Comparison of ENCODE assay signal across 11 cellular contexts in genomic region chr21:46054447-46054846, GRCh38. TPM values are rescaled to one million over a fixed set of nuclear protein-coding genes. Genes with fewer than 3 reads are reported as not detected.
DNase-seq lines count a peak whose midpoint lies in the region; ATAC-seq and TF ChIP-seq lines count a peak whose summit lies in the region.
"Had no signal": no experiment of that assay in that cellular context is flagged by ENCODE, and none has a peak within 500 bp of the region (broad histone marks: within the 10 kb centered on the region; RNA-seq: fewer than 3 reads in every experiment).

No MANE protein-coding gene starts in this region.

- TF ChIP-seq CTCF in esophagus squamous epithelium (IDR thresholded peaks at IDR 0.05), result no peak
- TF ChIP-seq CTCF in lower leg skin (IDR thresholded peaks at IDR 0.05), result no peak
- no peak for TF ChIP-seq CTCF in tibial artery (IDR thresholded peaks at IDR 0.05)

- WGBS in esophagus squamous epithelium, 2 donors, result 30 to 38% methylated on average over 8 to 11 of the region's 11 CpGs
- WGBS in lower leg skin, 2 donors, result 29 to 60% methylated on average over 11 of the region's 11 CpGs

- H3K27ac ChIP-seq in esophagus squamous epithelium, result peak overlapping the region; percentile 46 to 96 (median 86)
- H3K27ac ChIP-seq in tibial artery, result peak overlapping the region; percentile 90 to 97
- H3K27ac ChIP-seq: left lung had no signal

- peak; percentile 99 for DNase-seq in MG63
- no peak for DNase-seq in esophagus squamous epithelium (lab: John Stamatoyannopoulos, UW)
- peak; percentile 15 to 86 for DNase-seq in lower leg skin (ENCODE audit: low spot score in 2 of 2)
- DNase-seq in tibial artery, result no peak
- no peak for DNase-seq in GOT3 (lab: John Stamatoyannopoulos, UW)
- no peak for DNase-seq in NOMO-1 treated with DMSO at 0.1 percent for 48 hours (lab: John Stamatoyannopoulos, UW; ENCODE audit: unreplicated experiment)
- DNase-seq: activated CD4-positive, alpha-beta T cell treated with anti-CD3 and anti-CD28 coated beads, Interleukin-2, amount 10 ng/mL, durations not matched to agents 24 days and 14 days; activated naive CD8-positive, alpha-beta T cell treated with anti-CD3 and anti-CD28 coated beads, Interleukin-2, amount 10 ng/mL, durations not matched to agents 7 days and 5 days; SHP77 treated with DMSO at 0.1 percent for 48 hours had no signal

- H3K9me3 ChIP-seq in MG63 (no peaks in the 10 kb centered on the region), esophagus squamous epithelium (no peaks in the 10 kb centered on the region), tibial artery (no peaks in the 10 kb centered on the region)
- H3K9me3 ChIP-seq: left lung had no signal

- intact Hi-C loops in esophagus squamous epithelium (cut with DNase I), result no loop called here
- intact Hi-C loops in lower leg skin (cut with DNase I; ENCODE audit: low total_unique reads), result no loop called here
- intact Hi-C loops in tibial artery (cut with DNase I; ENCODE audit: low total_unique reads), result loop anchor here (2.0 kb wide), 1 partner anchor 72 kb away; no protein-coding TSS in a partner anchor

- no peak for ATAC-seq in GM18858 (IDR thresholded peaks at IDR 0.05; ENCODE audit: unreplicated experiment)
- ATAC-seq: left lung had no signal

- no peak for TF ChIP-seq POLR2A in esophagus squamous epithelium (IDR thresholded peaks at IDR 0.05)
- no peak for TF ChIP-seq POLR2A in lower leg skin (IDR thresholded peaks at IDR 0.05)

- no peaks in the 10 kb centered on the region for H3K27me3 ChIP-seq in MG63
- peaks cover 0 to 40% (median 0%) of the 10 kb centered on the region in 4 donors for H3K27me3 ChIP-seq in esophagus squamous epithelium
- no peaks in the 10 kb centered on the region for H3K27me3 ChIP-seq in tibial artery

- peaks cover 9 to 64% (median 37%) of the 10 kb centered on the region in 3 donors for H3K4me1 ChIP-seq in esophagus squamous epithelium
- H3K4me1 ChIP-seq in tibial artery, result peaks cover 12 to 50% (median 45%) of the 10 kb centered on the region in 4 donors

- no peaks in the 10 kb centered on the region for H3K36me3 ChIP-seq in MG63
- H3K36me3 ChIP-seq in esophagus squamous epithelium, result no peaks in the 10 kb centered on the region
- no peaks in the 10 kb centered on the region for H3K36me3 ChIP-seq in tibial artery
- H3K36me3 ChIP-seq: left lung had no signal

- no peak overlapping the region for H3K4me3 ChIP-seq in MG63
- no peak overlapping the region for H3K4me3 ChIP-seq in esophagus squamous epithelium
- H3K4me3 ChIP-seq in lower leg skin (ENCODE audit: low read depth, poor library complexity, severe bottlenecking), result no peak overlapping the region
- H3K4me3 ChIP-seq in tibial artery, result no peak overlapping the region
- H3K4me3 ChIP-seq: left lung had no signal

RNA-seq across cellular contexts. Expression of gene COL6A2, which starts 43.5 kb away (rescaled TPM):
- total RNA-seq in MG63 (2014; rRNA removed; shearing (Covaris generic); ENCODE audit: low replicate concordance), result 949 and 1,198 TPM in 2 replicates
- total RNA-seq in esophagus squamous epithelium (100 to 1,000 TPM in 1 of 4 donors, 10 to 100 TPM in 3; 23.0 to 328 (median 62.0) TPM), lower leg skin (100 to 1,000 TPM; 137 to 543 (median 164) TPM)

Comparison
In these comparisons a context has a peak if more than half of its experiments do, and no peak if none do; other contexts are left out.
1. DNase-seq: peak in MG63 (single experiment) and lower leg skin (2 of 2); none in esophagus squamous epithelium (single experiment), tibial artery (0 of 2), GOT3 (single experiment) and NOMO-1 treated with DMSO at 0.1 percent for 48 hours (single experiment).